ENCODE assay signal across 9 cellular contexts in genomic region chr20:59207742-59208357, GRCh38. TPM values are rescaled to one million over a fixed set of nuclear protein-coding genes. Genes with fewer than 3 reads are reported as not detected.
DNase-seq lines count a peak whose midpoint lies in the region; ATAC-seq and TF ChIP-seq lines count a peak whose summit lies in the region.
"Had no signal": no experiment of that assay in that cellular context is flagged by ENCODE, and none has a peak within 500 bp of the region (broad histone marks: within the 10 kb centered on the region; RNA-seq: fewer than 3 reads in every experiment).

No MANE protein-coding gene starts in this region.

- WGBS in SK-N-SH (ENCODE audit: low lambda C conversion rate): 25% methylated on average over 1 of the region's 2 CpGs
- no CpG with 5 or more reads among the region's 2 CpGs for WGBS in iPS DF 6.9 (ENCODE audit: insufficient coverage, insufficient read length)

- no peaks in the 10 kb centered on the region for H3K79me2 ChIP-seq in SK-N-SH (ENCODE audit: insufficient read depth)

- no peak overlapping the region for H2AFZ ChIP-seq in SK-N-SH (ENCODE audit: low read depth)

- no peaks in the 10 kb centered on the region for H3K27me3 Mint-ChIP-seq in CD8-positive, alpha-beta T cell (ENCODE audit: low read depth)

- no peak overlapping the region for H3K4me3 ChIP-seq in CD8-positive, alpha-beta T cell (ENCODE audit: low read depth, low read length)
- no peak overlapping the region for H3K4me3 ChIP-seq in HEK293 (ENCODE audit: low read depth, low read length)
- no peak overlapping the region; a peak in 1 of 4 replicates for H3K4me3 ChIP-seq in SK-N-SH (ENCODE audit: low read depth in 2 of 2, low read length in 1 of 2)
- H3K4me3 ChIP-seq in iPS DF 6.9 (ENCODE audit: low read length): no peak overlapping the region
- H3K4me3 ChIP-seq: SK-N-MC had no signal

- no peak overlapping the region for H3K9ac ChIP-seq in SK-N-SH

- H3K4me2 ChIP-seq in SK-N-SH: no peak overlapping the region

- no peak overlapping the region for H3K27ac ChIP-seq in CD8-positive, alpha-beta T cell (ENCODE audit: low read depth, low read length)
- no peak overlapping the region for H3K27ac ChIP-seq in HEK293 (ENCODE audit: extremely low read depth, low read depth, low read length)
- H3K27ac ChIP-seq in SK-N-SH (ENCODE audit: low read depth in 2 of 2, low read length in 1 of 2): no peak overlapping the region
- no peak overlapping the region for H3K27ac ChIP-seq in iPS DF 6.9 (ENCODE audit: low read length)
- H3K27ac ChIP-seq: SK-N-MC had no signal

- TF ChIP-seq CTCF in CD8-positive, alpha-beta T cell (IDR thresholded peaks at IDR 0.05): peak; percentile 93
- TF ChIP-seq CTCF in HEK293 (tag by site-specific recombination; IDR thresholded peaks at IDR 0.05): no peak
- peak; percentile 37 for TF ChIP-seq CTCF in SK-N-SH (IDR thresholded peaks at IDR 0.05)

- H3K4me1 Mint-ChIP-seq in CD8-positive, alpha-beta T cell (ENCODE audit: low read depth): peaks cover 37% of the 10 kb centered on the region

- H3K27me3 ChIP-seq in CD8-positive, alpha-beta T cell (ENCODE audit: insufficient read depth, low read length): no peaks in the 10 kb centered on the region
- H3K27me3 ChIP-seq in SK-N-SH (ENCODE audit: insufficient read depth) (no peaks in the 10 kb centered on the region; the same call in 1 of the 2 replicates), iPS DF 6.9 (ENCODE audit: control insufficient read depth, insufficient read depth, low read length) (no peaks in the 10 kb centered on the region)

- no peak for TF ChIP-seq EP300 in SK-N-SH (IDR thresholded peaks at IDR 0.05; ENCODE audit: borderline replicate concordance in 1 of 2, low read depth in 1 of 2, low read length in 1 of 2)

- peak; percentile 44 for TF ChIP-seq RAD21 in SK-N-SH (IDR thresholded peaks at IDR 0.05; ENCODE audit: low read length)

- peaks cover 69% of the 10 kb centered on the region for H3K36me3 Mint-ChIP-seq in CD8-positive, alpha-beta T cell

- H4K20me1 ChIP-seq in SK-N-SH (ENCODE audit: insufficient read depth): no peaks in the 10 kb centered on the region

- H3K4me3 Mint-ChIP-seq in CD8-positive, alpha-beta T cell: no peak overlapping the region

- H3K36me3 ChIP-seq in CD8-positive, alpha-beta T cell (ENCODE audit: insufficient read depth, low read length): peaks cover 13% of the 10 kb centered on the region
- no peaks in the 10 kb centered on the region for H3K36me3 ChIP-seq in HEK293 (ENCODE audit: control insufficient read depth in 2 of 2, insufficient read depth in 1 of 2, low read length in 2 of 2)
- no peaks in the 10 kb centered on the region for H3K36me3 ChIP-seq in SK-N-SH (replicated peaks in 1 of 2; ENCODE audit: control insufficient read depth in 1 of 2, insufficient read depth in 2 of 2, low read length in 1 of 2)
- H3K36me3 ChIP-seq in iPS DF 6.9 (ENCODE audit: control insufficient read depth, insufficient read depth, low read length): no peaks in the 10 kb centered on the region

- POLR2A ChIA-PET in CD8-positive, alpha-beta T cell (lab: Charles Lee): interaction anchor here (0.8 to 2.3 kb wide), 10 partner anchors 43 to 176 kb away, joined by 3 to 9 read pairs (median 3); partner anchors contain the start of gene ATP5F1E
- POLR2A ChIA-PET in HEK293 (lab: Yijun Ruan, JAX) (interaction anchor here (1.0 kb wide), 1 partner anchor 176 kb away, joined by 4 read pairs; the partner anchor contains the start of gene ATP5F1E), SK-N-SH (lab: Yijun Ruan, JAX) (no interaction called here)

- H3K9me3 Mint-ChIP-seq in CD8-positive, alpha-beta T cell: no peaks in the 10 kb centered on the region

- H3K4me1 ChIP-seq in CD8-positive, alpha-beta T cell (ENCODE audit: insufficient read depth, low read length): peaks cover 25% of the 10 kb centered on the region
- H3K4me1 ChIP-seq in HEK293 (ENCODE audit: control insufficient read depth, insufficient read depth, low read length) (no peaks in the 10 kb centered on the region), SK-N-SH (ENCODE audit: control insufficient read depth in 1 of 2, insufficient read depth in 2 of 2, low read depth in 1 of 2, low read length in 1 of 2) (peaks cover 0 to 4% of the 10 kb centered on the region in 2 experiments; a peak in 1 of 4 replicates), iPS DF 6.9 (ENCODE audit: control insufficient read depth, insufficient read depth, low read length) (no peaks in the 10 kb centered on the region)

- no peaks in the 10 kb centered on the region for H3K9me3 ChIP-seq in CD8-positive, alpha-beta T cell (ENCODE audit: low read length)
- H3K9me3 ChIP-seq in HEK293 (ENCODE audit: control insufficient read depth, insufficient read depth, low read depth, low read length) (no peaks in the 10 kb centered on the region), SK-N-SH (no peaks in the 10 kb centered on the region), iPS DF 6.9 (ENCODE audit: control insufficient read depth, insufficient read depth, low read length) (no peaks in the 10 kb centered on the region)

- ATAC-seq in CD8-positive, alpha-beta T cell: peak; percentile 96
- ATAC-seq in HG02884 (IDR thresholded peaks at IDR 0.05; ENCODE audit: unreplicated experiment): no peak
- no peak for ATAC-seq in HG02763 (IDR thresholded peaks at IDR 0.05; ENCODE audit: unreplicated experiment)

- CTCF ChIA-PET in CD8-positive, alpha-beta T cell (lab: Charles Lee): interaction anchor here (0.6 to 7.7 kb wide), 63 partner anchors 8 to 342 kb away, joined by 3 to 204 read pairs (median 5); partner anchors contain the start of genes PRELID3B and ZNF831
- CTCF ChIA-PET in HEK293 (lab: Yijun Ruan, JAX): interaction anchor here (0.6 to 5.4 kb wide), 14 partner anchors 8 to 363 kb away, joined by 3 to 29 read pairs (median 3); no protein-coding TSS in a partner anchor
- CTCF ChIA-PET in SK-N-SH (lab: Yijun Ruan, JAX): interaction anchor here (0.9 to 4.4 kb wide), 11 partner anchors 14 to 340 kb away, joined by 3 to 24 read pairs (median 3); no protein-coding TSS in a partner anchor

- DNase-seq in CD8-positive, alpha-beta T cell: peak; percentile 66 to 87 (median 86)
- peak; percentile 50 for DNase-seq in SK-N-SH
- peak; percentile 83 for DNase-seq in activated naive CD4-positive, alpha-beta T cell treated with anti-CD3 and anti-CD28 coated beads, Interleukin-2, amount 50 U/mL, for 16 hours
- peak; percentile 68 for DNase-seq in iPS DF 6.9 (ENCODE audit: low read depth, low spot score)
- peak; percentile 60 to 79 (median 76) for DNase-seq in stimulated activated CD4-positive, alpha-beta T cell treated with anti-CD3 and anti-CD28 coated beads, TNF-alpha, amount 100 ng/mL, for 24 hours (ENCODE audit: low read depth in 3 of 3)

- peak overlapping the region; percentile 76 for H3K27ac Mint-ChIP-seq in CD8-positive, alpha-beta T cell

- no peaks in the 10 kb centered on the region for H3F3A ChIP-seq in SK-N-SH (replicated peaks; ENCODE audit: insufficient read depth)

- no peaks in the 10 kb centered on the region for H3K9me2 ChIP-seq in SK-N-SH

- intact Hi-C loops in CD8-positive, alpha-beta T cell (cut with DNase I, micrococcal nuclease): loop anchor here (1.0 to 5.0 kb wide), 6 partner anchors 41 to 338 kb away; no protein-coding TSS in a partner anchor

TF ChIP-seq in HEK293, 187 proteins besides CTCF, POLR2A, EP300 and RAD21:
- peak; percentile 59; the same call in 1 of the 2 replicates for TF ChIP-seq GLIS1 (tag by site-specific recombination; IDR thresholded peaks at IDR 0.05)
- no peak for TF ChIP-seq ZNF138 (tag by site-specific recombination; IDR thresholded peaks at IDR 0.05; ENCODE audit: borderline replicate concordance)
- no peak for TF ChIP-seq PBX3 (CRISPR knock-in tag; IDR thresholded peaks at IDR 0.05)
- TF ChIP-seq YY2 (tag by site-specific recombination; IDR thresholded peaks at IDR 0.05): no peak
- peak; percentile 39 for TF ChIP-seq ZNF654 (tag by site-specific recombination; IDR thresholded peaks at IDR 0.05; ENCODE audit: low read depth)

TF ChIP-seq in SK-N-SH, 30 proteins besides CTCF, POLR2A, EP300 and RAD21 (continues in another document):
- TF ChIP-seq PBX3 (IDR thresholded peaks at IDR 0.05): no peak
- no peak for TF ChIP-seq EZH2phosphoT487 (IDR thresholded peaks at IDR 0.05; ENCODE audit: borderline replicate concordance, low read depth)
- TF ChIP-seq, protein P1, sequence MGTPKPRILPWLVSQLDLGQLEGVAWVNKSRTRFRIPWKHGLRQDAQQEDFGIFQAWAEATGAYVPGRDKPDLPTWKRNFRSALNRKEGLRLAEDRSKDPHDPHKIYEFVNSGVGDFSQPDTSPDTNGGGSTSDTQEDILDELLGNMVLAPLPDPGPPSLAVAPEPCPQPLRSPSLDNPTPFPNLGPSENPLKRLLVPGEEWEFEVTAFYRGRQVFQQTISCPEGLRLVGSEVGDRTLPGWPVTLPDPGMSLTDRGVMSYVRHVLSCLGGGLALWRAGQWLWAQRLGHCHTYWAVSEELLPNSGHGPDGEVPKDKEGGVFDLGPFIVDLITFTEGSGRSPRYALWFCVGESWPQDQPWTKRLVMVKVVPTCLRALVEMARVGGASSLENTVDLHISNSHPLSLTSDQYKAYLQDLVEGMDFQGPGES (IDR thresholded peaks at IDR 0.05; ENCODE audit: low read depth, low read length): no peak
- no peak for TF ChIP-seq TEAD4 (IDR thresholded peaks at IDR 0.05; ENCODE audit: borderline replicate concordance, insufficient read depth)
- no peak for TF ChIP-seq FOXJ3 (CRISPR knock-in tag; IDR thresholded peaks at IDR 0.05)
- no peak for TF ChIP-seq GATA2 (CRISPR knock-in tag; IDR thresholded peaks at IDR 0.05)
- no peak for TF ChIP-seq POLR2AphosphoS5 (IDR thresholded peaks at IDR 0.05; ENCODE audit: low read depth, low read length)
- TF ChIP-seq GABPA (IDR thresholded peaks at IDR 0.05; ENCODE audit: low read depth): no peak
- no peak for TF ChIP-seq RXRA (IDR thresholded peaks at IDR 0.05; ENCODE audit: borderline replicate concordance, low read depth)
- no peak for TF ChIP-seq ELF1 (IDR thresholded peaks at IDR 0.05)
- TF ChIP-seq FOXM1 (IDR thresholded peaks at IDR 0.05; ENCODE audit: low read depth): no peak
- no peak for TF ChIP-seq MAX (IDR thresholded peaks at IDR 0.05; ENCODE audit: low read depth)

RNA-seq across cellular contexts. Expression of gene ZNF831, which starts 44.2 kb away (rescaled TPM):
- 10 to 100 TPM; 15.3 to 16.3 TPM for total RNA-seq in CD8-positive, alpha-beta T cell
- polyA plus RNA-seq in SK-N-SH (2012; rRNA removed): not detected in 2 replicates
- not detected in 2 replicates for polyA plus RNA-seq in SK-N-SH (2012; cell fraction: cytosol; rRNA removed)
- not detected in 2 replicates for polyA plus RNA-seq in SK-N-SH (2012; cell fraction: nucleus; rRNA removed)
